In the genomic region with DNA sequence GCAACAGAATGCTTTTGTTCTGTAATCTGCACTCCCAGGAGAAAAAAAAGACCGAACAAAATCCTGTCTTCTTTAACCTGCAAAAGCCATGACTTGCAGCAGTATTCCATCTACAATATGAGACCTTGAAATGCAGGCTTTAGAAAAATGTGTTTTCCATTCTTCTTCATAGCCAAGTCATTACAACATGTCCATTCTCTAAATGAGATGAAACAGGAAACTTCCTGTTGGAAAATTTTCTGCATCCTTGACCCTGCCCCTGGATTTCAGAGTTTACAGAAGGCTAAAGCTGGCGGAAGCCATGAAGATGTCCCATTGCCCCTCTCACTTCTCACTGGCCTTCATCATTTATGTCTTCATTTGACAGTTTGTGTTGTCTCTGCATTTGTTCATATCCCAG, we compare ENCODE assay signal across 23 cellular contexts.
"Had no signal": no experiment of that assay in that cellular context is flagged by ENCODE, and none has a peak within 500 bp of the region (broad histone marks: within the 10 kb centered on the region; RNA-seq: fewer than 3 reads in every experiment).

No MANE protein-coding gene starts in this region.

- H3K36me3 ChIP-seq: esophagus squamous epithelium, transverse colon had no signal

- H3K27me3 ChIP-seq: esophagus squamous epithelium, testis, transverse colon had no signal

- H3K27ac ChIP-seq: epithelial cell of prostate, esophagus squamous epithelium, testis, transverse colon had no signal

- H3K4me3 ChIP-seq: esophagus squamous epithelium, testis, transverse colon had no signal

- DNase-seq: activated CD4-positive, alpha-beta memory T cell treated with anti-CD3 and anti-CD28 coated beads, Interleukin-2, amount 10 ng/mL, durations not matched to agents 7 days and 5 days; activated CD4-positive, alpha-beta T cell treated with anti-CD3 and anti-CD28 coated beads for 1 hour; activated CD4-positive, alpha-beta T cell treated with anti-CD3 and anti-CD28 coated beads, Interleukin-2, amount 10 ng/mL, durations not matched to agents 7 days and 5 days; activated CD8-positive, alpha-beta memory T cell treated with anti-CD3 and anti-CD28 coated beads, Interleukin-2, amount 50 U/mL, for 48 hours; activated gamma-delta T cell; activated naive CD4-positive, alpha-beta T cell treated with anti-CD3 and anti-CD28 coated beads, Interleukin-2, amount 50 U/mL, for 16 hours; activated T-cell treated with anti-CD3 and anti-CD28 coated beads, Interleukin-2, amount 50 U/mL, for 24 hours; amygdala; dermis blood vessel endothelial cell; effector CD8-positive, alpha-beta T cell; esophagus squamous epithelium; left ventricle myocardium superior; mammary epithelial cell; naive B cell; right cardiac atrium; stimulated activated CD4-positive, alpha-beta T cell treated with anti-CD3 and anti-CD28 coated beads, Interleukin-12 subunit alpha, Interleukin-12 subunit beta, amount 100 ng/mL, for 4 hours; stimulated activated CD4-positive, alpha-beta T cell treated with anti-CD3 and anti-CD28 coated beads, Interleukin-4, amount 100 ng/mL, for 1 hour; stimulated activated naive CD8-positive, alpha-beta T cell treated with anti-CD3 and anti-CD28 coated beads, Interleukin-15, Interleukin-2, amounts not matched to agents 100 U/mL and 50 U/mL, for 24 hours; T-helper 2 cell; testis; transverse colon had no signal

- H3K9me3 ChIP-seq: esophagus squamous epithelium, testis, transverse colon had no signal

- ATAC-seq: left ventricle myocardium superior; right cardiac atrium; SK-N-SH treated with all-trans-retinoic acid at 6 μM for 48 hours; stimulated activated naive CD8-positive, alpha-beta T cell treated with anti-CD3 and anti-CD28 coated beads, Interleukin-15, Interleukin-2, amounts not matched to agents 100 U/mL and 50 U/mL, for 24 hours had no signal
